Comparison of ENCODE assay signal across 11 cellular contexts in the genomic region with DNA sequence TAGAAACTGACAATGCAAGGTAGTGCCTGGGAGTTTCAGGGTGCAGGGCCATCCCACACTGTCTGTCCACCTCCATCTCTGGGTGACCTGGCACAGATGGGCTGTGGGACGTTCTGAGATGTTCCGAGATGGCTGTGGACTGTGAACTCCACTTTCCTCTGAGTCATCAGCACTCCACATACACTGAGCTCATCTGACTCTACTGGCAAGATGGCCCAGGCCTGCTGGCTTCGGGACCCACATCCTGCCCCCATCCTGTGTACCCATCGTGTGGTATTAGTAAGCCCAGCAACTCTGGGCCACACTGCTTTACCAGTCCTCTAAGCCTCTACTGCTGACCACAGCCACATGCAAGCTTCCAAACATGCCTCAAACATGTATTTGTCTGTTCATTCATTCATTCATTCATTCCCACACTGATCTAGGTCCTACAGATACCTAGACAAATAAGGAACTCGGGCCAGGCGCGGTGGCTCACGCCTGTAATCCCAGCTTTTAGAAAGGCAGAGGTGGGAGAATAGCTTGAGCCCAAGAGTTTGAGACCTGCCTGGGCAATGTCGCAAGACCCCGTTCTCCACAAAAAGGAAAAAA.
DNase-seq lines count a peak whose midpoint lies in the region; ATAC-seq and TF ChIP-seq lines count a peak whose summit lies in the region.
"Had no signal": no experiment of that assay in that cellular context is flagged by ENCODE, and none has a peak within 500 bp of the region (broad histone marks: within the 10 kb centered on the region; RNA-seq: fewer than 3 reads in every experiment).

No MANE protein-coding gene starts in this region.

- H3F3A ChIP-seq in neural progenitor cell (ENCODE audit: low read depth): no peaks in the 10 kb centered on the region

- H3K9ac ChIP-seq in neural progenitor cell: no peak overlapping the region

- H3K36me3 Mint-ChIP-seq in CD8-positive, alpha-beta T cell: no peaks in the 10 kb centered on the region
- H3K36me3 Mint-ChIP-seq in activated B cell treated with CpG ODN at 0.5 μM for 24 hours (ENCODE audit: low read depth): no peaks in the 10 kb centered on the region
- H3K36me3 Mint-ChIP-seq in activated naive CD4-positive, alpha-beta T cell treated with anti-CD3 and anti-CD28 coated beads, Interleukin-2, amount 50 U/mL, for 24 hours: peaks cover 3% of the 10 kb centered on the region
- H3K36me3 Mint-ChIP-seq in neural progenitor cell: no peaks in the 10 kb centered on the region

- no peak overlapping the region for H3K4me3 Mint-ChIP-seq in CD8-positive, alpha-beta T cell
- H3K4me3 Mint-ChIP-seq in activated B cell treated with CpG ODN at 0.5 μM for 24 hours (no peak overlapping the region), neural progenitor cell (no peak overlapping the region)
- H3K4me3 Mint-ChIP-seq in activated naive CD4-positive, alpha-beta T cell treated with anti-CD3 and anti-CD28 coated beads, Interleukin-2, amount 50 U/mL, for 24 hours: no peak overlapping the region

- no peaks in the 10 kb centered on the region for H3K36me3 ChIP-seq in CD8-positive, alpha-beta T cell (ENCODE audit: insufficient read depth, low read length)
- no peaks in the 10 kb centered on the region for H3K36me3 ChIP-seq in neural progenitor cell
- H3K36me3 ChIP-seq in heart left ventricle: no peaks in the 10 kb centered on the region
- H3K36me3 ChIP-seq: tibial nerve had no signal

- no peak for TF ChIP-seq POLR2A in heart left ventricle (IDR thresholded peaks at IDR 0.05)

- intact Hi-C loops in CD8-positive, alpha-beta T cell (cut with DNase I, micrococcal nuclease): loop anchor here in 1 of 2 experiments (1.0 to 5.0 kb wide), 2 partner anchors 40 to 85 kb away; no protein-coding TSS in a partner anchor
- intact Hi-C loops in activated B cell treated with CpG ODN at 0.5 μM for 24 hours (cut with micrococcal nuclease): loop anchor here (5.0 kb wide), 1 partner anchor 325 kb away; no protein-coding TSS in a partner anchor
- intact Hi-C loops in heart left ventricle (cut with DNase I): no loop called here

- H3K27me3 Mint-ChIP-seq in CD8-positive, alpha-beta T cell (ENCODE audit: low read depth): no peaks in the 10 kb centered on the region
- no peaks in the 10 kb centered on the region for H3K27me3 Mint-ChIP-seq in activated B cell treated with CpG ODN at 0.5 μM for 24 hours
- no peaks in the 10 kb centered on the region for H3K27me3 Mint-ChIP-seq in activated naive CD4-positive, alpha-beta T cell treated with anti-CD3 and anti-CD28 coated beads, Interleukin-2, amount 50 U/mL, for 24 hours
- H3K27me3 Mint-ChIP-seq in neural progenitor cell (ENCODE audit: insufficient read depth, low read depth): peaks cover 12% of the 10 kb centered on the region

- peaks cover 2% of the 10 kb centered on the region for H3K9me3 Mint-ChIP-seq in CD8-positive, alpha-beta T cell
- H3K9me3 Mint-ChIP-seq in activated B cell treated with CpG ODN at 0.5 μM for 24 hours: no peaks in the 10 kb centered on the region
- no peaks in the 10 kb centered on the region for H3K9me3 Mint-ChIP-seq in activated naive CD4-positive, alpha-beta T cell treated with anti-CD3 and anti-CD28 coated beads, Interleukin-2, amount 50 U/mL, for 24 hours
- H3K9me3 Mint-ChIP-seq in neural progenitor cell: peaks cover 3% of the 10 kb centered on the region

- CTCF ChIA-PET in CD8-positive, alpha-beta T cell (lab: Charles Lee): interaction anchor here (0.8 to 1.4 kb wide), 3 partner anchors 11 to 325 kb away, joined by 3 to 5 read pairs (median 3); no protein-coding TSS in a partner anchor
- CTCF ChIA-PET in activated B cell treated with CpG ODN at 0.5 μM for 24 hours (lab: Charles Lee): interaction anchor here (0.7 to 1.7 kb wide), 4 partner anchors 8 to 135 kb away, joined by 3 to 5 read pairs (median 4); no protein-coding TSS in a partner anchor

- POLR2A ChIA-PET in CD8-positive, alpha-beta T cell (lab: Charles Lee): interaction anchor here (0.6 to 1.9 kb wide), 5 partner anchors 16 to 260 kb away, joined by 3 to 6 read pairs (median 3); no protein-coding TSS in a partner anchor
- POLR2A ChIA-PET in activated B cell treated with CpG ODN at 0.5 μM for 24 hours (lab: Charles Lee): interaction anchor here (0.6 to 7.9 kb wide), 9 partner anchors 12 to 154 kb away, joined by 3 to 204 read pairs (median 11); a partner anchor contains a TSS

- H3K27ac ChIP-seq in CD8-positive, alpha-beta T cell (ENCODE audit: low read depth, low read length): no peak overlapping the region
- H3K27ac ChIP-seq in neural progenitor cell (no peak overlapping the region), heart left ventricle (peak overlapping the region in 1 of 12 donors; percentile 32)
- H3K27ac ChIP-seq: tibial nerve had no signal

- H4K20me1 ChIP-seq in neural progenitor cell (ENCODE audit: low read depth): no peaks in the 10 kb centered on the region

- DNase-seq in CD8-positive, alpha-beta T cell: peak in 6 of 7 experiments; percentile 41 to 78 (median 58)
- DNase-seq in activated B cell treated with CpG ODN at 0.5 μM for 24 hours: no peak
- no peak for DNase-seq in neural progenitor cell (ENCODE audit: low spot score)
- no peak for DNase-seq in NOMO-1 treated with DMSO at 0.1 percent for 48 hours (lab: John Stamatoyannopoulos, UW; ENCODE audit: unreplicated experiment)
- no peak for DNase-seq in pons (ENCODE audit: low spot score)
- no peak for DNase-seq in heart left ventricle
- DNase-seq: COR-L47, NCI-H2171 had no signal

- peak overlapping the region; percentile 91 for H3K27ac Mint-ChIP-seq in CD8-positive, alpha-beta T cell
- peak overlapping the region; percentile 77 for H3K27ac Mint-ChIP-seq in activated B cell treated with CpG ODN at 0.5 μM for 24 hours
- peak overlapping the region; percentile 41 for H3K27ac Mint-ChIP-seq in activated naive CD4-positive, alpha-beta T cell treated with anti-CD3 and anti-CD28 coated beads, Interleukin-2, amount 50 U/mL, for 24 hours
- peak overlapping the region; percentile 66 for H3K27ac Mint-ChIP-seq in neural progenitor cell

- H3K4me2 ChIP-seq in neural progenitor cell: no peak overlapping the region

- H3K4me1 ChIP-seq in CD8-positive, alpha-beta T cell (ENCODE audit: insufficient read depth, low read length): peaks cover 29% of the 10 kb centered on the region
- peaks cover 19% of the 10 kb centered on the region for H3K4me1 ChIP-seq in neural progenitor cell
- H3K4me1 ChIP-seq in heart left ventricle: peaks cover 0 to 46% (median 14%) of the 10 kb centered on the region in 12 donors

- ATAC-seq in CD8-positive, alpha-beta T cell: peak; percentile 45
- ATAC-seq in activated B cell treated with CpG ODN at 0.5 μM for 24 hours (ENCODE audit: low read depth) (no peak), HG02642 (IDR thresholded peaks at IDR 0.05; ENCODE audit: poor library complexity, unreplicated experiment) (no peak), heart left ventricle (no peak)

- H3K9me3 ChIP-seq in CD8-positive, alpha-beta T cell (ENCODE audit: low read length): no peaks in the 10 kb centered on the region
- H3K9me3 ChIP-seq in neural progenitor cell (ENCODE audit: low read depth): no peaks in the 10 kb centered on the region
- H3K9me3 ChIP-seq in heart left ventricle: no peaks in the 10 kb centered on the region
- H3K9me3 ChIP-seq: tibial nerve had no signal

- WGBS in heart left ventricle, 4 donors: 73 to 88% (median 76%) methylated on average over 9 to 10 of the region's 10 CpGs

- H3K27me3 ChIP-seq in CD8-positive, alpha-beta T cell (ENCODE audit: insufficient read depth, low read length): no peaks in the 10 kb centered on the region
- H3K27me3 ChIP-seq in neural progenitor cell (no peaks in the 10 kb centered on the region), heart left ventricle (no peaks in the 10 kb centered on the region)
- H3K27me3 ChIP-seq: tibial nerve had no signal

- H3K4me3 ChIP-seq in CD8-positive, alpha-beta T cell (ENCODE audit: low read depth, low read length): no peak overlapping the region
- H3K4me3 ChIP-seq in neural progenitor cell: no peak overlapping the region
- H3K4me3 ChIP-seq in heart left ventricle: no peak overlapping the region
- H3K4me3 ChIP-seq: tibial nerve had no signal

- H3K79me2 ChIP-seq in neural progenitor cell (ENCODE audit: low read depth): no peaks in the 10 kb centered on the region

- H2AFZ ChIP-seq in neural progenitor cell (replicated peaks): no peak overlapping the region

- peaks cover 48% of the 10 kb centered on the region for H3K4me1 Mint-ChIP-seq in CD8-positive, alpha-beta T cell (ENCODE audit: low read depth)
- peaks cover 85% of the 10 kb centered on the region for H3K4me1 Mint-ChIP-seq in activated B cell treated with CpG ODN at 0.5 μM for 24 hours
- H3K4me1 Mint-ChIP-seq in activated naive CD4-positive, alpha-beta T cell treated with anti-CD3 and anti-CD28 coated beads, Interleukin-2, amount 50 U/mL, for 24 hours: peaks cover 51% of the 10 kb centered on the region
- peaks cover 44% of the 10 kb centered on the region for H3K4me1 Mint-ChIP-seq in neural progenitor cell

- no peak for TF ChIP-seq CTCF in CD8-positive, alpha-beta T cell (IDR thresholded peaks at IDR 0.05)
- TF ChIP-seq CTCF in activated B cell treated with CpG ODN at 0.5 μM for 24 hours (IDR thresholded peaks at IDR 0.05) (no peak), neural progenitor cell (IDR thresholded peaks at IDR 0.05) (no peak), heart left ventricle (IDR thresholded peaks at IDR 0.05) (no peak)

Comparison
In these comparisons a context has a peak if more than half of its experiments do, and no peak if none do; other contexts are left out.
1. DNase-seq: peak in CD8-positive, alpha-beta T cell (6 of 7); none in activated B cell treated with CpG ODN at 0.5 μM for 24 hours (single experiment), neural progenitor cell (single experiment), NOMO-1 treated with DMSO at 0.1 percent for 48 hours (single experiment), pons (single experiment) and heart left ventricle (0 of 5).
2. H3K27ac Mint-ChIP-seq: peak in every context shown above with its lines; median percentile 91 in CD8-positive, alpha-beta T cell; 77 in activated B cell treated with CpG ODN at 0.5 μM for 24 hours; 66 in neural progenitor cell; 41 in activated naive CD4-positive, alpha-beta T cell treated with anti-CD3 and anti-CD28 coated beads, Interleukin-2, amount 50 U/mL, for 24 hours.